In genomic region chr2:174605687-174606086, GRCh38 we compare ENCODE assay signal across 10 cellular contexts. TPM values are rescaled to one million over a fixed set of nuclear protein-coding genes. Genes with fewer than 3 reads are reported as not detected.
DNase-seq lines count a peak whose midpoint lies in the region; ATAC-seq, FAIRE-seq and TF ChIP-seq lines count a peak whose summit lies in the region.
"Had no signal": no experiment of that assay in that cellular context is flagged by ENCODE, and none has a peak within 500 bp of the region (broad histone marks: within the 10 kb centered on the region; RNA-seq: fewer than 3 reads in every experiment).

No MANE protein-coding gene starts in this region.

- POLR2A ChIA-PET in HepG2 (lab: Yijun Ruan, JAX), result no interaction called here

- DNase-seq in HepG2 (ENCODE audit: low spot score) (no peak), fibroblast of lung (ENCODE audit: low read depth in 2 of 2) (peak; percentile 59 to 64), upper lobe of right lung (no peak), body of pancreas (no peak), NCI-H524 (lab: John Stamatoyannopoulos, UW) (no peak)
- DNase-seq: NCI-H187 had no signal

- no peaks in the 10 kb centered on the region for H3K9me2 ChIP-seq in SU-DHL-6 (replicated peaks; ENCODE audit: insufficient read depth, low read length)

- TF ChIP-seq EP300 in HepG2 (IDR thresholded peaks at IDR 0.05; ENCODE audit: low read depth in 2 of 2, low read length in 2 of 2), result no peak
- no peak for TF ChIP-seq EP300 in HepG2 (CRISPR knock-in tag; IDR thresholded peaks at IDR 0.05; ENCODE audit: borderline replicate concordance)

- intact Hi-C loops in HepG2 (cut with micrococcal nuclease; ENCODE audit: unreplicated experiment), result no loop called here
- intact Hi-C loops in upper lobe of right lung (cut with DNase I), result no loop called here
- intact Hi-C loops in body of pancreas (cut with DNase I), result loop anchor here (10.0 kb wide), 1 partner anchor 141 kb away; no protein-coding TSS in a partner anchor

- H3K36me3 ChIP-seq in liver (ENCODE audit: control insufficient read depth in 4 of 4, insufficient read depth in 3 of 4, low read depth in 1 of 4, low read length in 3 of 4) (no peaks in the 10 kb centered on the region), HepG2 (replicated peaks in 1 of 2; ENCODE audit: control insufficient read depth in 1 of 2, insufficient read depth in 2 of 2, low read length in 2 of 2) (no peaks in the 10 kb centered on the region), SU-DHL-6 (ENCODE audit: low read length) (no peaks in the 10 kb centered on the region), fibroblast of lung (ENCODE audit: control insufficient read depth, insufficient read depth, low read length) (no peaks in the 10 kb centered on the region), upper lobe of right lung (no peaks in the 10 kb centered on the region), body of pancreas (replicated peaks in 1 of 2; ENCODE audit: insufficient read depth in 1 of 2, low read depth in 2 of 2) (no peaks in the 10 kb centered on the region)

- TF ChIP-seq RAD21 in liver (IDR thresholded peaks at IDR 0.05) (peak; percentile 49 to 62), HepG2 (CRISPR knock-in tag; IDR thresholded peaks at IDR 0.05) (no peak)

- in situ Hi-C loops in HepG2 (cut with HindIII; ENCODE audit: extremely low pct_ligation_motif_present, low pct_unique_long_range_greater_than_20kb), result no loop called here

- no peak for TF ChIP-seq POLR2A in HepG2 (IDR thresholded peaks at IDR 0.05; ENCODE audit: insufficient read depth in 1 of 2, low read depth in 2 of 2, low read length in 2 of 2)
- TF ChIP-seq POLR2A in body of pancreas (IDR thresholded peaks at IDR 0.05), result no peak

- H3K9ac ChIP-seq in liver (ENCODE audit: low read depth in 1 of 2, low read length in 2 of 2) (no peak overlapping the region), HepG2 (ENCODE audit: insufficient read depth, low read depth, low read length) (no peak overlapping the region), SU-DHL-6 (ENCODE audit: low read length) (no peak overlapping the region), fibroblast of lung (ENCODE audit: insufficient read depth, low read length) (no peak overlapping the region)

- no peaks in the 10 kb centered on the region for H4K20me1 ChIP-seq in HepG2 (ENCODE audit: insufficient read depth, low read length)
- no peaks in the 10 kb centered on the region for H4K20me1 ChIP-seq in SU-DHL-6 (ENCODE audit: low read depth, low read length)
- no peaks in the 10 kb centered on the region for H4K20me1 ChIP-seq in fibroblast of lung (ENCODE audit: control insufficient read depth, extremely low read depth, insufficient read depth, low read length)

- H3K27ac ChIP-seq in liver (ENCODE audit: low read depth in 1 of 2, low read length in 2 of 2) (no peak overlapping the region), HepG2 (ENCODE audit: extremely low read length, insufficient read depth, low read length) (no peak overlapping the region), SU-DHL-6 (ENCODE audit: low read depth, low read length) (no peak overlapping the region), fibroblast of lung (ENCODE audit: insufficient read depth, low read length) (no peak overlapping the region), upper lobe of right lung (no peak overlapping the region), body of pancreas (no peak overlapping the region)

- H3K27me3 ChIP-seq in liver (ENCODE audit: control insufficient read depth in 4 of 4, insufficient read depth in 4 of 4, low read length in 3 of 4), result no peaks in the 10 kb centered on the region
- peaks cover 0 to 9% of the 10 kb centered on the region in 2 experiments; a peak in 2 of 5 replicates for H3K27me3 ChIP-seq in HepG2 (ENCODE audit: control insufficient read depth in 1 of 2, insufficient read depth in 2 of 2, low read length in 2 of 2)
- no peaks in the 10 kb centered on the region for H3K27me3 ChIP-seq in SU-DHL-6 (ENCODE audit: low read length)
- H3K27me3 ChIP-seq in fibroblast of lung (ENCODE audit: control insufficient read depth, insufficient read depth, low read length), result no peaks in the 10 kb centered on the region
- H3K27me3 ChIP-seq in upper lobe of right lung, result no peaks in the 10 kb centered on the region
- H3K27me3 ChIP-seq in body of pancreas, result no peaks in the 10 kb centered on the region

- peaks cover 25% of the 10 kb centered on the region for H3F3A ChIP-seq in SU-DHL-6 (ENCODE audit: insufficient read depth)

- H3K4me1 ChIP-seq in liver (ENCODE audit: control insufficient read depth in 4 of 4, insufficient read depth in 4 of 4, low read length in 3 of 4) (peaks cover 0 to 2% (median 2%) of the 10 kb centered on the region in 4 donors), HepG2 (ENCODE audit: insufficient read depth, low read length) (no peaks in the 10 kb centered on the region), fibroblast of lung (ENCODE audit: control insufficient read depth, extremely low read depth, insufficient read depth, low read length) (no peaks in the 10 kb centered on the region), upper lobe of right lung (peaks cover 4% of the 10 kb centered on the region), body of pancreas (no peaks in the 10 kb centered on the region)

- H3K79me2 ChIP-seq in HepG2 (ENCODE audit: insufficient read depth, low read length) (no peaks in the 10 kb centered on the region), SU-DHL-6 (ENCODE audit: insufficient read depth, low read length) (no peaks in the 10 kb centered on the region), fibroblast of lung (ENCODE audit: control insufficient read depth, insufficient read depth, low read length) (no peaks in the 10 kb centered on the region)

- H3K4me3 ChIP-seq in liver (ENCODE audit: low read depth in 1 of 3, low read length in 3 of 3) (no peak overlapping the region), HepG2 (replicated peaks in 1 of 3; ENCODE audit: insufficient read depth in 1 of 3, low read depth in 2 of 3, low read length in 3 of 3) (no peak overlapping the region), SU-DHL-6 (ENCODE audit: insufficient read depth, low read length, poor library complexity, severe bottlenecking) (no peak overlapping the region), fibroblast of lung (replicated peaks in 1 of 4; ENCODE audit: control extremely low read depth in 1 of 4, insufficient read depth in 1 of 4, low read depth in 3 of 4, low read length in 4 of 4) (no peak overlapping the region), upper lobe of right lung (no peak overlapping the region), body of pancreas (no peak overlapping the region)

- CTCF ChIA-PET in HepG2 (lab: Yijun Ruan, JAX; ENCODE audit: low intra/inter-chr PET ratio, low total read pairs), result interaction anchor here (1.4 kb wide), 1 partner anchor 143 kb away, joined by 3 read pairs; no protein-coding TSS in a partner anchor

- no TSS peak for BruUV-seq in HepG2 (replicated peaks; lab: Mats Ljungman, UMichigan)

- H3K9me3 ChIP-seq in liver (ENCODE audit: control insufficient read depth in 4 of 4, low read length in 3 of 4) (no peaks in the 10 kb centered on the region), HepG2 (ENCODE audit: low read length) (no peaks in the 10 kb centered on the region), SU-DHL-6 (ENCODE audit: insufficient read depth, low read length) (no peaks in the 10 kb centered on the region), fibroblast of lung (ENCODE audit: control insufficient read depth, insufficient read depth, low read depth, low read length) (no peaks in the 10 kb centered on the region), upper lobe of right lung (no peaks in the 10 kb centered on the region), body of pancreas (no peaks in the 10 kb centered on the region)

- H2AFZ ChIP-seq in HepG2 (ENCODE audit: low read length) (no peak overlapping the region), SU-DHL-6 (ENCODE audit: low read depth, low read length, severe bottlenecking) (no peak overlapping the region), fibroblast of lung (ENCODE audit: low read length) (no peak overlapping the region)

- H3K4me2 ChIP-seq in HepG2 (ENCODE audit: low read depth, low read length), result no peak overlapping the region
- H3K4me2 ChIP-seq in SU-DHL-6 (ENCODE audit: low read depth, low read length, poor library complexity, severe bottlenecking), result no peak overlapping the region
- no peak overlapping the region for H3K4me2 ChIP-seq in fibroblast of lung (ENCODE audit: extremely low read depth, insufficient read depth, low read length)

- no peak for FAIRE-seq in HepG2 (lab: Jason Lieb, UNC)
- FAIRE-seq: frontal cortex had no signal

- ATAC-seq in HepG2, result no peak
- ATAC-seq in upper lobe of right lung, result no peak
- ATAC-seq in body of pancreas, result no peak
- ATAC-seq in GM21825 (IDR thresholded peaks at IDR 0.05; ENCODE audit: unreplicated experiment), result no peak

- TF ChIP-seq CTCF in liver (IDR thresholded peaks at IDR 0.05; ENCODE audit: low read depth, low read length, missing input control) (peak; percentile 31), HepG2 (CRISPR knock-in tag; IDR thresholded peaks at IDR 0.05) (no peak), SU-DHL-6 (IDR thresholded peaks at IDR 0.05; ENCODE audit: insufficient read depth, low read length, poor library complexity, severe bottlenecking) (peak; percentile 54), fibroblast of lung (conservative IDR thresholded peaks at IDR 0.05 in 1 of 2, IDR thresholded peaks at IDR 0.05 in 1 of 2; ENCODE audit: low read depth in 1 of 2, low read length in 2 of 2) (peak; percentile 47 to 69), upper lobe of right lung (IDR thresholded peaks at IDR 0.05) (peak; percentile 42), body of pancreas (IDR thresholded peaks at IDR 0.05) (peak in 3 of 7 experiments; percentile 6 to 28 (median 15))

RNA-seq across cellular contexts. Expression of gene WIPF1, which starts 8.1 kb away (rescaled TPM):
- total RNA-seq in liver (1 to 10 TPM; 7.3 to 7.7 TPM), HepG2 (2016; rRNA removed; fragmentation: Illumina TruSeq; extraction: Trizol) (not detected in 2 replicates), fibroblast of lung (5.6 and 10.7 TPM in 2 replicates), upper lobe of right lung (71.5 TPM), body of pancreas (10 to 100 TPM in 1 of 2 donors, 1 to 10 TPM in 1; 8.0 to 15.5 TPM)
- polyA plus RNA-seq in liver (1 to 10 TPM; 4.7 to 5.3 TPM), HepG2 (2011; rRNA removed) (0.01 TPM in 1 of 2 replicates, not detected in the other), fibroblast of lung (22.6 and 23.6 TPM in 2 replicates)
- not detected in 2 replicates for total RNA-seq in HepG2 (2016; cell fraction: cytosol; rRNA removed; fragmentation: Illumina TruSeq; extraction: Trizol; ENCODE audit: low read depth)
- not detected in 2 replicates for total RNA-seq in HepG2 (2016; cell fraction: insoluble cytoplasmic fraction; rRNA removed; fragmentation: Illumina TruSeq; extraction: Trizol)
- total RNA-seq in HepG2 (2016; cell fraction: membrane; rRNA removed; fragmentation: Illumina TruSeq; extraction: Trizol), result not detected in 2 replicates
- total RNA-seq in HepG2 (2016; cell fraction: nucleus; rRNA removed; fragmentation: Illumina TruSeq; extraction: Trizol), result not detected in 2 replicates
- polyA plus RNA-seq in HepG2 (2011; cell fraction: cytosol; rRNA removed), result 0.04 TPM in 1 of 2 replicates, not detected in the other
- 0.03 TPM in 1 of 2 replicates, not detected in the other for polyA plus RNA-seq in HepG2 (2011; cell fraction: nucleus; rRNA removed)
- polyA plus RNA-seq in HepG2 (2012), result not detected in 2 replicates
- not detected in 2 replicates for polyA plus RNA-seq in HepG2 (2016; cell fraction: cytosol; fragmentation: Illumina TruSeq; extraction: Trizol; ENCODE audit: low read depth)
- polyA plus RNA-seq in HepG2 (2016; cell fraction: insoluble cytoplasmic fraction; fragmentation: Illumina TruSeq; extraction: Trizol; ENCODE audit: low read depth), result not detected in 2 replicates
- not detected in 2 replicates for polyA plus RNA-seq in HepG2 (2016; cell fraction: membrane; fragmentation: Illumina TruSeq; extraction: Trizol; ENCODE audit: low read depth)
- polyA plus RNA-seq in HepG2 (2016; cell fraction: nucleus; fragmentation: Illumina TruSeq; extraction: Trizol; ENCODE audit: insufficient read depth, low read depth), result not detected in 2 replicates
- polyA minus RNA-seq in HepG2 (2011; rRNA and poly(A)+ RNA removed; ENCODE audit: low replicate concordance), result 0.16 TPM in 1 of 2 replicates, not detected in the other
- not detected in 2 replicates for polyA minus RNA-seq in HepG2 (2011; cell fraction: cytosol; rRNA and poly(A)+ RNA removed)
- not detected in 2 replicates for polyA minus RNA-seq in HepG2 (2011; cell fraction: nucleus; rRNA and poly(A)+ RNA removed)
- polyA plus RNA-seq in fibroblast of lung (2012), result 23.3 and 25.2 TPM in 2 replicates
- polyA minus RNA-seq in fibroblast of lung (ENCODE audit: low replicate concordance), result 15.7 and 22.5 TPM in 2 replicates

Comparison
In these comparisons a context has a peak if more than half of its experiments do, and no peak if none do; other contexts are left out.
1. DNase-seq: peak in fibroblast of lung (2 of 2); none in HepG2 (single experiment), upper lobe of right lung (single experiment), body of pancreas (0 of 4) and NCI-H524 (0 of 2).